ENCODE assay signal across 23 cellular contexts in genomic region chr2:17070711-17071110, GRCh38.
DNase-seq lines count a peak whose midpoint lies in the region; ATAC-seq, FAIRE-seq and TF ChIP-seq lines count a peak whose summit lies in the region.
"Had no signal": no experiment of that assay in that cellular context is flagged by ENCODE, and none has a peak within 500 bp of the region (broad histone marks: within the 10 kb centered on the region; RNA-seq: fewer than 3 reads in every experiment).

No MANE protein-coding gene starts in this region.

- no peaks in the 10 kb centered on the region for H3K4me1 ChIP-seq in H9 (ENCODE audit: insufficient read depth, low read length)
- H3K4me1 ChIP-seq in H1 (replicated peaks in 1 of 4; ENCODE audit: control insufficient read depth in 3 of 4, insufficient read depth in 4 of 4, low read length in 3 of 4), result no peaks in the 10 kb centered on the region
- H3K4me1 ChIP-seq: A549; BLaER1 treated with 17β-estradiol and CSF1 and Interleukin-3, amounts not matched to agents 10 nM and 100 nM; Caco-2 had no signal

- H3K18ac ChIP-seq in H9 (ENCODE audit: insufficient read length, low read depth, low read length), result no peak overlapping the region
- H3K18ac ChIP-seq in H1 (ENCODE audit: extremely low read depth, low read length), result no peak overlapping the region

- H4K91ac ChIP-seq in H9 (ENCODE audit: insufficient read length, low read depth, low read length) (no peak overlapping the region), H1 (replicated peaks; ENCODE audit: insufficient read length, low read length) (no peak overlapping the region)

- H2BK12ac ChIP-seq in H9 (ENCODE audit: insufficient read length, low read depth, low read length) (no peak overlapping the region), H1 (ENCODE audit: low read depth, low read length) (no peak overlapping the region)

- CTCF ChIA-PET in H1 (lab: Charles Lee; ENCODE audit: partially characterized antibody), result no interaction called here

- no peaks in the 10 kb centered on the region for H3K79me1 ChIP-seq in H9 (ENCODE audit: insufficient read depth, low read depth, low read length, poor library complexity, severe bottlenecking)
- H3K79me1 ChIP-seq in H1 (ENCODE audit: low read depth, low read length), result no peaks in the 10 kb centered on the region

- H3K23ac ChIP-seq in H9 (ENCODE audit: insufficient read length, low read depth, low read length) (no peak overlapping the region), H1 (ENCODE audit: insufficient read length) (no peak overlapping the region)

- H4K8ac ChIP-seq in H9 (replicated peaks; ENCODE audit: insufficient read length, low read depth, low read length) (no peak overlapping the region), H1 (ENCODE audit: extremely low read depth, insufficient read depth, low read length) (no peak overlapping the region)

- TF ChIP-seq CTCF in H9 (conservative IDR thresholded peaks at IDR 0.05) (no peak), H1 (IDR thresholded peaks at IDR 0.05; ENCODE audit: control extremely low read depth in 1 of 3, insufficient read depth in 1 of 3, low read depth in 1 of 3, low read length in 3 of 3) (no peak)

- peaks cover 16% of the 10 kb centered on the region in 2 experiments for H3K9me3 Mint-ChIP-seq in H9

- no peak overlapping the region for H3K56ac ChIP-seq in H9 (ENCODE audit: insufficient read length, low read depth, low read length)
- no peak overlapping the region for H3K56ac ChIP-seq in H1 (replicated peaks; ENCODE audit: insufficient read length, low read depth, low read length)

- H3K9me3 ChIP-seq in H9 (ENCODE audit: control insufficient read depth, low read depth, low read length) (no peaks in the 10 kb centered on the region), H1 (ENCODE audit: insufficient read depth in 2 of 2, low read depth in 1 of 2, low read length in 1 of 2) (peaks cover 5 to 7% of the 10 kb centered on the region in 2 experiments; a peak in 2 of 4 replicates)

- POLR2A ChIA-PET in H1 (lab: Charles Lee; ENCODE audit: partially characterized antibody), result no interaction called here

- TF ChIP-seq RAD21 in H1 (IDR thresholded peaks at IDR 0.05 in 1 of 2, conservative IDR thresholded peaks at IDR 0.05 in 1 of 2; ENCODE audit: low read depth in 2 of 2, low read length in 2 of 2), result no peak

- H4K20me1 ChIP-seq in H9 (ENCODE audit: control insufficient read depth, insufficient read depth, insufficient read length), result no peaks in the 10 kb centered on the region
- no peaks in the 10 kb centered on the region for H4K20me1 ChIP-seq in H1 (replicated peaks in 1 of 2; ENCODE audit: control insufficient read depth in 1 of 2, insufficient read depth in 2 of 2, low read length in 2 of 2)
- H4K20me1 ChIP-seq: BLaER1 treated with 17β-estradiol and CSF1 and Interleukin-3, amounts not matched to agents 10 nM and 100 nM had no signal

- H3K9ac ChIP-seq in H9 (ENCODE audit: extremely low read depth, insufficient read length, low read length) (no peak overlapping the region), H1 (replicated peaks in 1 of 4; ENCODE audit: extremely low read depth in 1 of 4, low read depth in 3 of 4, low read length in 3 of 4) (no peak overlapping the region)
- H3K9ac ChIP-seq: BLaER1 treated with 17β-estradiol and CSF1 and Interleukin-3, amounts not matched to agents 10 nM and 100 nM had no signal

- H2BK120ac ChIP-seq in H9 (ENCODE audit: low read depth, low read length, poor library complexity, severe bottlenecking) (no peak overlapping the region), H1 (replicated peaks; ENCODE audit: low read depth, low read length) (no peak overlapping the region)

- peaks cover 3 to 6% of the 10 kb centered on the region in 2 experiments; a peak in 2 of 4 replicates for H3K4me1 Mint-ChIP-seq in H9
- H3K4me1 Mint-ChIP-seq: B cell had no signal

- no peak overlapping the region for H4K5ac ChIP-seq in H9 (ENCODE audit: insufficient read length, low read depth, low read length)
- no peak overlapping the region for H4K5ac ChIP-seq in H1 (ENCODE audit: insufficient read length, low read depth, low read length)

- H3K27me3 Mint-ChIP-seq in H9 (ENCODE audit: low read depth), result no peaks in the 10 kb centered on the region
- H3K27me3 Mint-ChIP-seq: B cell; CD4-positive, alpha-beta T cell had no signal

- TF ChIP-seq EP300 in H1 (IDR thresholded peaks at IDR 0.05; ENCODE audit: borderline replicate concordance in 1 of 2, low read depth in 2 of 2, low read length in 2 of 2), result no peak

- no peak overlapping the region for H2BK5ac ChIP-seq in H9 (ENCODE audit: insufficient read length, low read length)
- no peak overlapping the region for H2BK5ac ChIP-seq in H1 (ENCODE audit: low read depth, low read length)

- no peak overlapping the region for H2AFZ ChIP-seq in H9 (ENCODE audit: low read length)
- no peak overlapping the region for H2AFZ ChIP-seq in H1 (ENCODE audit: low read length)

- peak; percentile 50 for DNase-seq in ELF-1 (ENCODE audit: low read depth, low spot score)
- DNase-seq in H9, result peak; percentile 43
- no peak for DNase-seq in H1 (ENCODE audit: low read depth in 1 of 2, low spot score in 2 of 2)
- peak; percentile 23 for DNase-seq in iPS DF 19.7 (ENCODE audit: low read depth, low spot score)
- no peak for DNase-seq in NCI-H1417 treated with DMSO at 0.1 percent for 48 hours (lab: John Stamatoyannopoulos, UW)
- no peak for DNase-seq in SW 1271 (lab: John Stamatoyannopoulos, UW)
- DNase-seq: AML-193; Caco-2; Calu3; CD4-positive, alpha-beta T cell; CD8-positive, alpha-beta T cell; DMS79 treated with DMSO at 0.1 percent for 48 hours; GDM1 had no signal

- no peak overlapping the region for H3T11ph ChIP-seq in H9 (ENCODE audit: low read length)

- H3K4ac ChIP-seq in H9 (ENCODE audit: low read depth, low read length), result no peak overlapping the region
- H3K4ac ChIP-seq in H1 (replicated peaks; ENCODE audit: insufficient read length, low read depth, low read length), result no peak overlapping the region

- H3K36me3 ChIP-seq in H1 (ENCODE audit: control insufficient read depth in 2 of 4, insufficient read depth in 4 of 4, low read length in 3 of 4), result no peaks in the 10 kb centered on the region
- H3K36me3 ChIP-seq: BLaER1 treated with 17β-estradiol and CSF1 and Interleukin-3, amounts not matched to agents 10 nM and 100 nM had no signal

- no peak for TF ChIP-seq POLR2A in H1 (IDR thresholded peaks at IDR 0.05; ENCODE audit: control extremely low read depth in 1 of 2, low read depth in 2 of 2, low read length in 2 of 2)

- no peak overlapping the region for H3K27ac ChIP-seq in H9 (ENCODE audit: insufficient read length, low read depth, low read length)
- no peak overlapping the region for H3K27ac ChIP-seq in H1 (ENCODE audit: low read depth, low read length)
- H3K27ac ChIP-seq: 22Rv1; A549; BLaER1 treated with 17β-estradiol and CSF1 and Interleukin-3, amounts not matched to agents 10 nM and 100 nM; C4-2B had no signal

- no peak overlapping the region for H3K4me3 Mint-ChIP-seq in H9
- H3K4me3 Mint-ChIP-seq: B cell; CD4-positive, alpha-beta T cell; CD8-positive, alpha-beta T cell had no signal

- no peak for FAIRE-seq in H1 (lab: Jason Lieb, UNC)
- FAIRE-seq: A549, D721Med, GM12878, GM12892, GM18507 had no signal

- H3K4me2 ChIP-seq in H9 (ENCODE audit: insufficient read depth, insufficient read length, low read length) (no peak overlapping the region), H1 (ENCODE audit: insufficient read depth in 1 of 2, low read depth in 2 of 2, low read length in 2 of 2) (no peak overlapping the region)
- H3K4me2 ChIP-seq: A549; BLaER1 treated with 17β-estradiol and CSF1 and Interleukin-3, amounts not matched to agents 10 nM and 100 nM had no signal

- H3K36me3 Mint-ChIP-seq in H9 (ENCODE audit: insufficient read depth in 1 of 3, low read depth in 3 of 3), result peaks cover 7 to 17% (median 14%) of the 10 kb centered on the region in 3 experiments; a peak in 6 of 7 replicates
- H3K36me3 Mint-ChIP-seq: CD8-positive, alpha-beta T cell had no signal

- H3K14ac ChIP-seq in H9 (ENCODE audit: insufficient read depth, low read length), result no peak overlapping the region
- no peak overlapping the region for H3K14ac ChIP-seq in H1 (ENCODE audit: insufficient read length)

- H2AK5ac ChIP-seq in H9 (ENCODE audit: insufficient read length, low read length) (no peak overlapping the region), H1 (ENCODE audit: low read depth, low read length) (no peak overlapping the region)

- H3K23me2 ChIP-seq in H9 (ENCODE audit: insufficient read length, low read depth, low read length, poor library complexity, severe bottlenecking) (no peaks in the 10 kb centered on the region), H1 (ENCODE audit: low read depth, low read length) (no peaks in the 10 kb centered on the region)

- no peak overlapping the region for H3K4me3 ChIP-seq in H1 (ENCODE audit: extremely low read depth in 1 of 4, insufficient read depth in 2 of 4, low read depth in 3 of 4, low read length in 4 of 4)
- H3K4me3 ChIP-seq: A549; BLaER1 treated with 17β-estradiol and CSF1 and Interleukin-3, amounts not matched to agents 10 nM and 100 nM; GM12878 had no signal

- no peak overlapping the region for H3K27ac Mint-ChIP-seq in H9
- H3K27ac Mint-ChIP-seq: B cell; CD4-positive, alpha-beta T cell; CD8-positive, alpha-beta T cell had no signal

- H3K79me2 ChIP-seq in H9 (ENCODE audit: insufficient read depth, low read length) (no peaks in the 10 kb centered on the region), H1 (ENCODE audit: control insufficient read depth in 1 of 2, insufficient read depth in 2 of 2, low read length in 2 of 2) (no peaks in the 10 kb centered on the region)

- no peak overlapping the region for H2BK20ac ChIP-seq in H9 (ENCODE audit: low read depth, low read length, poor library complexity, severe bottlenecking)
- H2BK20ac ChIP-seq in H1 (ENCODE audit: low read length), result no peak overlapping the region

- H2BK15ac ChIP-seq in H9 (ENCODE audit: low read depth, low read length) (no peak overlapping the region), H1 (ENCODE audit: low read length) (no peak overlapping the region)

- ATAC-seq in GM19395 (IDR thresholded peaks at IDR 0.05; ENCODE audit: unreplicated experiment), result no peak
- ATAC-seq: A549; CD8-positive, alpha-beta T cell; GM12878 had no signal

- H3K27me3 ChIP-seq in H9 (ENCODE audit: insufficient read depth, low read length) (no peaks in the 10 kb centered on the region), H1 (replicated peaks in 1 of 4; ENCODE audit: control insufficient read depth in 3 of 4, extremely low read depth in 1 of 4, insufficient read depth in 3 of 4, low read length in 3 of 4) (no peaks in the 10 kb centered on the region)
- H3K27me3 ChIP-seq: BLaER1 treated with 17β-estradiol and CSF1 and Interleukin-3, amounts not matched to agents 10 nM and 100 nM had no signal

TF ChIP-seq in H1, 55 proteins besides CTCF, POLR2A, EP300 and RAD21:
- no peak for TF ChIP-seq RXRA (IDR thresholded peaks at IDR 0.05; ENCODE audit: insufficient read depth, low read depth, low read length)
- TF ChIP-seq YY1 (IDR thresholded peaks at IDR 0.05; ENCODE audit: low read depth, low read length), result 0 out of 2 replicates have a peak, but pooled peaks have one; percentile 47
- TF ChIP-seq SIRT6 (IDR thresholded peaks at IDR 0.05; ENCODE audit: low read length), result no peak
- no peak for TF ChIP-seq CBX5 (IDR thresholded peaks at IDR 0.05; ENCODE audit: low read depth, low read length)
- no peak for TF ChIP-seq MAFK (IDR thresholded peaks at IDR 0.05; ENCODE audit: low read depth, low read length)
- no peak for TF ChIP-seq TBP (IDR thresholded peaks at IDR 0.05; ENCODE audit: low read depth, low read length)

Comparison
In these comparisons a context has a peak if more than half of its experiments do, and no peak if none do; other contexts are left out.
1. DNase-seq: peak in ELF-1 (single experiment), H9 (single experiment) and iPS DF 19.7 (single experiment); none in H1 (0 of 2), NCI-H1417 treated with DMSO at 0.1 percent for 48 hours (single experiment) and SW 1271 (0 of 2).